ENCODE assay signal across 31 cellular contexts in the genomic region with DNA sequence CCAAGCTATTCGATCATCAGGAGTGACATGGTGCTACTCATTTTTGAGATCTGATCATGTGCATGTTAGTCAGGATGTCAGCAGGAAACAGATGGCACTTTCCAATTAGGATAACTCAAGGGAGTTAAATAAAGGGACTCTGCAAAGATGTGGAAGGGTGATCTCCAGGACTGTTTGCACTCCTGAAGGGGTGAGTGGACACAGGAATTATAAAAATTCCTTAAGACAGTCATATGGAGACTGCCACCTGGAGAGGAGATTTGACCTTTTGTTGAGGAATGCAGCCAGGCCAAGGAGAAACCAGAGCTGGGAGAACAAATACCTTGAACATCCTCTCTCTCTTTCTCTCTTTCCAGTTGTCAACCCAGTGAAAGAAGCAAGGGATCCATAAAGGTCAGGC.
"Had no signal": no experiment of that assay in that cellular context is flagged by ENCODE, and none has a peak within 500 bp of the region (broad histone marks: within the 10 kb centered on the region; RNA-seq: fewer than 3 reads in every experiment).

No MANE protein-coding gene starts in this region.

- H3K4me1 ChIP-seq: SJCRH30 had no signal

- H3K27ac ChIP-seq: SJCRH30, SK-N-MC had no signal

- H3K4me3 ChIP-seq: MG63, SJCRH30, SK-N-MC had no signal

- H3K4me3 Mint-ChIP-seq: activated CD4-positive, alpha-beta T cell treated with anti-CD3 and anti-CD28 coated beads for 36 hours; activated CD4-positive, alpha-beta T cell treated with anti-CD3 and anti-CD28 coated beads, Interleukin-2, amount 10 ng/mL, durations not matched to agents 7 days and 5 days; activated naive CD4-positive, alpha-beta T cell treated with anti-CD3 and anti-CD28 coated beads, Interleukin-2, amount 10 ng/mL, durations not matched to agents 7 days and 5 days; activated naive CD8-positive, alpha-beta T cell; activated naive CD8-positive, alpha-beta T cell treated with anti-CD3 and anti-CD28 coated beads, Interleukin-2, amount 50 U/mL, for 24 hours; activated T-cell treated with anti-CD3 and anti-CD28 coated beads, Interleukin-2, amount 50 U/mL, for 4 hours; activated T-helper 1 cell treated with anti-CD3 and anti-CD28 coated beads, Interleukin-12 subunit alpha, Interleukin-12 subunit beta, Interleukin-2, Interleukin-4 antibody, amounts not matched to agents 30 ng/mL and 10 ng/mL and 1 ng/mL, durations not matched to agents 14 hours and 24 hours and 36 hours; brain had no signal

- H3K36me3 ChIP-seq: MG63, SJCRH30 had no signal

- H3K27me3 ChIP-seq: MG63, SJCRH30 had no signal

- H3K4me1 Mint-ChIP-seq: activated CD4-positive, alpha-beta T cell treated with anti-CD3 and anti-CD28 coated beads for 36 hours; activated CD4-positive, alpha-beta T cell treated with anti-CD3 and anti-CD28 coated beads, Interleukin-2, amount 10 ng/mL, durations not matched to agents 7 days and 5 days; activated naive CD4-positive, alpha-beta T cell treated with anti-CD3 and anti-CD28 coated beads, Interleukin-2, amount 10 ng/mL, durations not matched to agents 7 days and 5 days; activated naive CD8-positive, alpha-beta T cell treated with anti-CD3 and anti-CD28 coated beads, Interleukin-2, amount 50 U/mL, for 24 hours; brain had no signal

- H3K36me3 Mint-ChIP-seq: activated naive CD4-positive, alpha-beta T cell treated with anti-CD3 and anti-CD28 coated beads, Interleukin-2, amount 10 ng/mL, durations not matched to agents 7 days and 5 days; activated naive CD8-positive, alpha-beta T cell; brain had no signal

- H3K9me3 Mint-ChIP-seq: activated CD4-positive, alpha-beta T cell treated with anti-CD3 and anti-CD28 coated beads, Interleukin-2, amount 10 ng/mL, durations not matched to agents 7 days and 5 days; activated naive CD4-positive, alpha-beta T cell treated with anti-CD3 and anti-CD28 coated beads, Interleukin-2, amount 10 ng/mL, durations not matched to agents 7 days and 5 days; activated T-helper 1 cell treated with anti-CD3 and anti-CD28 coated beads, Interleukin-12 subunit alpha, Interleukin-12 subunit beta, Interleukin-2, Interleukin-4 antibody, amounts not matched to agents 30 ng/mL and 10 ng/mL and 1 ng/mL, durations not matched to agents 14 hours and 24 hours and 36 hours; brain had no signal

- DNase-seq: activated CD4-positive, alpha-beta T cell treated with anti-CD3 and anti-CD28 coated beads for 36 hours; activated CD4-positive, alpha-beta T cell treated with anti-CD3 and anti-CD28 coated beads, Interleukin-2, amount 10 ng/mL, durations not matched to agents 7 days and 5 days; activated CD4-positive, alpha-beta T cell treated with anti-CD3 and anti-CD28 coated beads, Interleukin-2, amount 50 U/mL, for 48 hours; activated CD8-positive, alpha-beta memory T cell treated with anti-CD3 and anti-CD28 coated beads, Interleukin-2, amount 50 U/mL, for 4 hours; activated effector memory CD4-positive, alpha-beta T cell treated with Interleukin-2 at 50 U/mL for 16 hours; activated naive CD4-positive, alpha-beta T cell treated with anti-CD3 and anti-CD28 coated beads, Interleukin-2, amount 10 ng/mL, durations not matched to agents 7 days and 5 days; activated naive CD8-positive, alpha-beta T cell treated with anti-CD3 and anti-CD28 coated beads, Interleukin-2, amount 50 U/mL, for 24 hours; activated T-cell treated with anti-CD3 and anti-CD28 coated beads for 4 hours; activated T-cell treated with anti-CD3 and anti-CD28 coated beads, Interleukin-2, amount 50 U/mL, for 4 hours; anterior cingulate cortex; caudate nucleus; cerebellar nuclear complex; KG1; MG63; NCI-H1048; NCI-H1105 treated with DMSO at 0.1 percent for 48 hours; NCI-H187 treated with DMSO at 0.1 percent for 48 hours; NCI-H2081; NCI-H2171 treated with DMSO at 0.1 percent for 48 hours; NCI-H2227 treated with DMSO at 0.1 percent for 48 hours; NCI-H446 treated with DMSO at 0.1 percent for 48 hours; NCI-H524 treated with DMSO at 0.1 percent for 48 hours; SHP77; SJCRH30; T1000 had no signal

- H3K27me3 Mint-ChIP-seq: activated CD4-positive, alpha-beta T cell treated with anti-CD3 and anti-CD28 coated beads for 36 hours; activated CD4-positive, alpha-beta T cell treated with anti-CD3 and anti-CD28 coated beads, Interleukin-2, amount 10 ng/mL, durations not matched to agents 7 days and 5 days; activated naive CD4-positive, alpha-beta T cell treated with anti-CD3 and anti-CD28 coated beads, Interleukin-2, amount 10 ng/mL, durations not matched to agents 7 days and 5 days; activated naive CD8-positive, alpha-beta T cell; activated naive CD8-positive, alpha-beta T cell treated with anti-CD3 and anti-CD28 coated beads, Interleukin-2, amount 50 U/mL, for 24 hours; brain had no signal

- ATAC-seq: activated CD4-positive, alpha-beta T cell treated with anti-CD3 and anti-CD28 coated beads for 36 hours; activated CD4-positive, CD25-positive, alpha-beta regulatory T cell treated with anti-CD3 and anti-CD28 coated beads, Interleukin-2, amount 50 U/mL, for 24 hours; activated naive CD8-positive, alpha-beta T cell treated with anti-CD3 and anti-CD28 coated beads, Interleukin-2, amount 50 U/mL, for 24 hours; activated T-cell treated with anti-CD3 and anti-CD28 coated beads, Interleukin-2, amount 50 U/mL, for 4 hours; Panc1 had no signal

- H3K27ac Mint-ChIP-seq: activated CD4-positive, alpha-beta T cell treated with anti-CD3 and anti-CD28 coated beads for 36 hours; activated CD4-positive, alpha-beta T cell treated with anti-CD3 and anti-CD28 coated beads, Interleukin-2, amount 10 ng/mL, durations not matched to agents 7 days and 5 days; activated naive CD4-positive, alpha-beta T cell treated with anti-CD3 and anti-CD28 coated beads, Interleukin-2, amount 10 ng/mL, durations not matched to agents 7 days and 5 days; activated naive CD8-positive, alpha-beta T cell; activated naive CD8-positive, alpha-beta T cell treated with anti-CD3 and anti-CD28 coated beads, Interleukin-2, amount 50 U/mL, for 24 hours; activated T-helper 1 cell treated with anti-CD3 and anti-CD28 coated beads, Interleukin-12 subunit alpha, Interleukin-12 subunit beta, Interleukin-2, Interleukin-4 antibody, amounts not matched to agents 30 ng/mL and 10 ng/mL and 1 ng/mL, durations not matched to agents 14 hours and 24 hours and 36 hours had no signal

- H3K9me3 ChIP-seq: MG63, SJCRH30 had no signal
